In the genomic region with DNA sequence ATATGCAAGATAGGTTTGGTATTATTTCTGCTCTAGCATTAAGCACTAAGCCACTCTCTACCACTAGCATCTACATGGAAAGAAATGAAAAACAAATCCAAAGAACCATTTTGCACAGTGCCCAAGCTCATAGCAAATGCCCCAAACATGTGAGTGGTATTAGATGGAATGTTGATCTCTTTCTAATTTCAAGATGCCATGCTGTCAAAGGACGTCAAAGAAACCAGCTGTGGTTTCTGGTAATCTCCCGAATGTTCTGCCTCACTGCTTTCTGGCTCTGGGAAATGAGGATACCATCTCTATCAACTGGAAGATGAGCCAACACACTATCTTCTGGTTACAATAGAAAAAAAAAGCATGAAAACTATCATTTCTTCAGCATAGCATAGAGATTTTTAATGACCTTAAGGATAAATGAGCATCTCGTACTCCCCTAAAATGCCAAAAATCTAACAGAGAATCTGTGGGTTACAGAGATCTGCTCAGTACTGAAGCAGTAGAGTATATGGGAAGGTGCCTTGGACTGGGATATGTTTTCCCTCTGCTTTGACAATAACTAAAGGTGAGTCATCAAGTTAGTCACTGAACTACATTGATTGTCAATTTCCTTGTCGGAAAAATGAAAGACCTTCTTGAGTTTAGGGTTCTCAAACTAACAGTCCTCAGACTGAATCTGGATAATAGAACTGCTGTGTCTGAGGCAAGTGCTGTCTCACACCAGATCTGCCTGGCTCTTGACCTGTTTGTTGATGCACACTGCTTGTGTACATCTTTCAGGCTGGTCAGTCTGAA, we compare ENCODE assay signal across 18 cellular contexts.
DNase-seq lines count a peak whose midpoint lies in the region; ATAC-seq and TF ChIP-seq lines count a peak whose summit lies in the region.
"Had no signal": no experiment of that assay in that cellular context is flagged by ENCODE, and none has a peak within 500 bp of the region (broad histone marks: within the 10 kb centered on the region; RNA-seq: fewer than 3 reads in every experiment).

No MANE protein-coding gene starts in this region.

- TF ChIP-seq CTCF in MCF 10A (IDR thresholded peaks at IDR 0.05; ENCODE audit: unreplicated experiment) (no peak), breast epithelium (IDR thresholded peaks at IDR 0.05) (no peak), foreskin fibroblast (IDR thresholded peaks at IDR 0.05; ENCODE audit: low read depth, low read length) (no peak), suprapubic skin (IDR thresholded peaks at IDR 0.05) (no peak)

- H3K27ac Mint-ChIP-seq in MCF 10A (ENCODE audit: low read depth, unreplicated experiment): no peak overlapping the region
- H3K27ac Mint-ChIP-seq: T-helper 1 cell treated with Interleukin-12 subunit alpha and Interleukin-12 subunit beta and Interleukin-4 antibody, amounts not matched to agents 30 μg/mL and 1 μg/mL, for 36 hours had no signal

- no peaks in the 10 kb centered on the region for H3K27me3 ChIP-seq in breast epithelium
- no peaks in the 10 kb centered on the region for H3K27me3 ChIP-seq in aorta (ENCODE audit: control insufficient read depth in 1 of 2, insufficient read depth in 2 of 2, low read length in 1 of 2)
- no peaks in the 10 kb centered on the region for H3K27me3 ChIP-seq in suprapubic skin

- intact Hi-C loops in MCF 10A (cut with micrococcal nuclease) (no loop called here), breast epithelium (cut with DNase I; ENCODE audit: low total_unique reads) (no loop called here), aorta (cut with DNase I) (no loop called here)

- H3K9me3 ChIP-seq in breast epithelium (no peaks in the 10 kb centered on the region), aorta (ENCODE audit: control insufficient read depth, low read length) (no peaks in the 10 kb centered on the region), suprapubic skin (no peaks in the 10 kb centered on the region)

- H3K4me1 ChIP-seq in breast epithelium: no peaks in the 10 kb centered on the region
- no peaks in the 10 kb centered on the region for H3K4me1 ChIP-seq in aorta (ENCODE audit: control insufficient read depth in 1 of 2, insufficient read depth in 2 of 2, low read length in 2 of 2)
- no peaks in the 10 kb centered on the region for H3K4me1 ChIP-seq in suprapubic skin

- 84 to 87% methylated on average over 4 of the region's 4 CpGs for WGBS in aorta, 2 donors
- WGBS in suprapubic skin: 65% methylated on average over 4 of the region's 4 CpGs

- H3K9me3 Mint-ChIP-seq in MCF 10A (ENCODE audit: unreplicated experiment): peaks cover 36% of the 10 kb centered on the region

- H3K4me1 Mint-ChIP-seq in MCF 10A (ENCODE audit: insufficient read depth, unreplicated experiment): peaks cover 2% of the 10 kb centered on the region
- H3K4me1 Mint-ChIP-seq: central memory CD8-positive, alpha-beta T cell had no signal

- ATAC-seq in aorta (ENCODE audit: low FRiP score): no peak

- H3K27ac ChIP-seq in breast epithelium (no peak overlapping the region), aorta (ENCODE audit: low read depth in 1 of 2, low read length in 2 of 2) (no peak overlapping the region), suprapubic skin (no peak overlapping the region)

- H3K4me3 ChIP-seq in breast epithelium (no peak overlapping the region), foreskin fibroblast (ENCODE audit: low read depth in 1 of 2, low read length in 2 of 2) (no peak overlapping the region), aorta (ENCODE audit: low read length in 2 of 2) (no peak overlapping the region), suprapubic skin (no peak overlapping the region)

- H3K36me3 Mint-ChIP-seq in MCF 10A (ENCODE audit: insufficient read depth, unreplicated experiment): no peaks in the 10 kb centered on the region

- DNase-seq in MCF 10A (ENCODE audit: unreplicated experiment): peak; percentile 21
- DNase-seq in breast epithelium (ENCODE audit: low spot score in 2 of 2): no peak
- DNase-seq in amniotic epithelial cell (ENCODE audit: low read depth): peak; percentile 72
- DNase-seq in foreskin fibroblast: peak; percentile 40 to 57
- DNase-seq in nucleus accumbens (lab: John Stamatoyannopoulos, UW): no peak
- no peak for DNase-seq in aorta
- DNase-seq in suprapubic skin (ENCODE audit: low spot score in 2 of 2): no peak
- no peak for DNase-seq in NCI-H146 (lab: John Stamatoyannopoulos, UW)
- DNase-seq: 8988T; activated CD8-positive, alpha-beta memory T cell treated with anti-CD3 and anti-CD28 coated beads, Interleukin-2, amount 50 U/mL, for 4 hours; activated naive CD4-positive, alpha-beta T cell treated with Interleukin-2 at 50 U/mL for 16 hours; Caco-2; hippocampal formation; NCI-H82; posterior cingulate gyrus; stimulated activated CD4-positive, alpha-beta T cell treated with anti-CD3 and anti-CD28 coated beads, Interleukin-12 subunit alpha, Interleukin-12 subunit beta, amount 100 ng/mL, for 4 hours had no signal

- H3K4me3 Mint-ChIP-seq in MCF 10A (ENCODE audit: unreplicated experiment): no peak overlapping the region
- H3K4me3 Mint-ChIP-seq: central memory CD8-positive, alpha-beta T cell; T-helper 1 cell treated with Interleukin-12 subunit alpha and Interleukin-12 subunit beta and Interleukin-4 antibody, amounts not matched to agents 30 μg/mL and 1 μg/mL, for 36 hours had no signal

- TF ChIP-seq EP300 in suprapubic skin (IDR thresholded peaks at IDR 0.05): no peak

- H3K27me3 Mint-ChIP-seq in MCF 10A (ENCODE audit: insufficient read depth, unreplicated experiment): peaks cover 35% of the 10 kb centered on the region

- no peak for TF ChIP-seq POLR2A in breast epithelium (IDR thresholded peaks at IDR 0.05)
- TF ChIP-seq POLR2A in suprapubic skin (IDR thresholded peaks at IDR 0.05): no peak

- no peaks in the 10 kb centered on the region for H3K36me3 ChIP-seq in breast epithelium
- H3K36me3 ChIP-seq in aorta (ENCODE audit: control insufficient read depth in 1 of 2, insufficient read depth in 2 of 2, low read length in 1 of 2): no peaks in the 10 kb centered on the region
- H3K36me3 ChIP-seq in suprapubic skin: no peaks in the 10 kb centered on the region

- BruUV-seq in MCF 10A (replicated peaks; lab: Mats Ljungman, UMichigan): no TSS peak

- POLR2A ChIA-PET in MCF 10A (lab: Yijun Ruan, JAX): no interaction called here

- CTCF ChIA-PET in MCF 10A (lab: Yijun Ruan, JAX): interaction anchor here (0.7 kb wide), 1 partner anchor 597 kb away, joined by 3 read pairs; no protein-coding TSS in a partner anchor

Comparison
In these comparisons a context has a peak if more than half of its experiments do, and no peak if none do; other contexts are left out.
1. DNase-seq: peak in MCF 10A (single experiment), amniotic epithelial cell (single experiment) and foreskin fibroblast (2 of 2); none in breast epithelium (0 of 2), nucleus accumbens (0 of 56), aorta (0 of 2), suprapubic skin (0 of 2) and NCI-H146 (single experiment).